In the genomic region with DNA sequence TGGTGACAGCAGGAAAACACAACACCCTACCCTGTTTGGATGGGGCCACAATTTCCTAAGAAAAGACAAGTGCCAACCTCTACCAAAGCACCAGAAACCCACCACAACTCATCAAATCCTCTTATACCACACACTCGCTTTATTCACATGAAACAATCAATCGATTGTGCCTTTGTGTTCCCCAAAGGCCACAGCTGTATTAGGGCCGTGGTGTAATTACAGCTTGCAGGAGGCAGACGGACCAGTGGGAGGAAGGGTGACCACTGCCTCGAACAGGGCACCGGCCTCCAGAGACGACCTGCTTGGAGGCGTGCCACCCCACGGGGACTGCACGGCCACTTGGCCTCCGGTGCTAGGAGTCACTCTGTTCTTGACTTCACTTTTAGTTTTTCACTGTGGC, we compare ENCODE assay signal across 14 cellular contexts.
"Had no signal": no experiment of that assay in that cellular context is flagged by ENCODE, and none has a peak within 500 bp of the region (broad histone marks: within the 10 kb centered on the region; RNA-seq: fewer than 3 reads in every experiment).

No MANE protein-coding gene starts in this region.

- H3K27me3 ChIP-seq: adrenal gland, body of pancreas had no signal

- H3K4me1 ChIP-seq: adrenal gland, parathyroid adenoma had no signal

- H3K4me3 ChIP-seq: adrenal gland, body of pancreas, left ventricle myocardium inferior, skin epidermis had no signal

- H3K36me3 ChIP-seq: adrenal gland, left ventricle myocardium inferior had no signal

- H3K9me3 ChIP-seq: adrenal gland, body of pancreas, left ventricle myocardium inferior had no signal

- FAIRE-seq: TTC549 had no signal

- H3K9ac ChIP-seq: parathyroid adenoma had no signal

- H3K27ac ChIP-seq: adrenal gland, body of pancreas, left ventricle myocardium inferior, parathyroid adenoma, skin epidermis had no signal

- DNase-seq: activated B cell treated with CpG ODN at 0.5 μM for 24 hours; activated CD4-positive, alpha-beta T cell treated with anti-CD3 and anti-CD28 coated beads, Interleukin-2, amount 10 ng/mL, durations not matched to agents 7 days and 5 days; activated naive CD4-positive, alpha-beta T cell treated with anti-CD3 and anti-CD28 coated beads, Interleukin-2, amount 50 U/mL, for 16 hours; activated T-cell treated with anti-CD3 and anti-CD28 coated beads for 4 hours; adrenal gland; body of pancreas; glutamatergic neuron; islet precursor cell; left ventricle myocardium inferior; mesenchymal stem cell; T-helper 2 cell had no signal
